In genomic region chr2:219498280-219499057, GRCh38 we compare ENCODE assay signal across 8 cellular contexts. TPM values are rescaled to one million over a fixed set of nuclear protein-coding genes. Genes with fewer than 3 reads are reported as not detected.
DNase-seq lines count a peak whose midpoint lies in the region; ATAC-seq and TF ChIP-seq lines count a peak whose summit lies in the region.

GMPPA (plus strand) TSS chr2:219498891; CDS start chr2:219499976, 1,085 bp downstream.

- no peaks in the 10 kb centered on the region for H3K9me3 ChIP-seq in left ventricle myocardium inferior (replicated peaks)

- peak; percentile 95 for ATAC-seq in GM18498 (IDR thresholded peaks at IDR 0.05; ENCODE audit: unreplicated experiment)
- peak; percentile 98 for ATAC-seq in HG02938 (IDR thresholded peaks at IDR 0.05; ENCODE audit: unreplicated experiment)

- peak within 1 kb of the TSS; percentile 67 for H3K27ac ChIP-seq in angular gyrus (ENCODE audit: low read depth, low read length)
- H3K27ac ChIP-seq in left ventricle myocardium inferior (replicated peaks): peak within 1 kb of the TSS; percentile 99

- H3K4me3 ChIP-seq in left ventricle myocardium inferior: peak within 1 kb of the TSS; percentile 75

- TF ChIP-seq CTCF in left ventricle myocardium inferior (IDR thresholded peaks at IDR 0.05; ENCODE audit: borderline replicate concordance): peak; percentile 28
- peak; percentile 10 for TF ChIP-seq CTCF in progenitor cell of endocrine pancreas (IDR thresholded peaks at IDR 0.05; ENCODE audit: unreplicated experiment)

- peaks cover 47% of the 10 kb centered on the region for H3K27me3 Mint-ChIP-seq in progenitor cell of endocrine pancreas

- peak within 1 kb of the TSS; percentile 83 for H3K4me3 Mint-ChIP-seq in progenitor cell of endocrine pancreas (ENCODE audit: low read depth)

- H3K9me3 Mint-ChIP-seq in progenitor cell of endocrine pancreas (ENCODE audit: low read depth): no peaks in the 10 kb centered on the region

- peaks cover 16% of the 10 kb centered on the region for H3K4me1 Mint-ChIP-seq in progenitor cell of endocrine pancreas (ENCODE audit: low read depth)

- H3K36me3 ChIP-seq in left ventricle myocardium inferior: peaks cover 20% of the 10 kb centered on the region

- peak within 1 kb of the TSS; percentile 89 for H3K27ac Mint-ChIP-seq in progenitor cell of endocrine pancreas

- no peaks in the 10 kb centered on the region for H3K36me3 Mint-ChIP-seq in progenitor cell of endocrine pancreas (ENCODE audit: insufficient read depth)

- H3K4me1 ChIP-seq in left ventricle myocardium inferior: peaks cover 55% of the 10 kb centered on the region

- DNase-seq in NCI-H187 (lab: John Stamatoyannopoulos, UW): peak; percentile 28 to 67
- DNase-seq in T-helper 2 cell: peak; percentile 71 to 98 (median 88)
- peak; percentile 95 for DNase-seq in left ventricle myocardium inferior
- peak; percentile 79 for DNase-seq in progenitor cell of endocrine pancreas (ENCODE audit: low spot score, unreplicated experiment)
- DNase-seq in ureter (ENCODE audit: low spot score): peak; percentile 97

- intact Hi-C loops in left ventricle myocardium inferior (cut with micrococcal nuclease): no loop called here

- H3K27me3 ChIP-seq in left ventricle myocardium inferior (ENCODE audit: low read depth): peaks cover 25% of the 10 kb centered on the region

RNA-seq across cellular contexts. Expression of gene GMPPA, which starts in this region (rescaled TPM):
- total RNA-seq in left ventricle myocardium inferior: 22.0 TPM
- total RNA-seq in progenitor cell of endocrine pancreas: 35.8 and 37.4 TPM in 2 replicates
- total RNA-seq in ureter: 31.9 TPM

Comparison
In these comparisons a context has a peak if more than half of its experiments do, and no peak if none do; other contexts are left out.
1. Peak in every context shown above with its lines: DNase-seq, ATAC-seq, H3K4me3 ChIP-seq and H3K27ac ChIP-seq.